ENCODE assay signal across 11 cellular contexts in genomic region chr1:158329807-158330206, GRCh38. TPM values are rescaled to one million over a fixed set of nuclear protein-coding genes. Genes with fewer than 3 reads are reported as not detected.
A peak's percentile ranks its signal among the peaks of the same experiment; 100 is the strongest.
DNase-seq lines count a peak whose midpoint lies in the region; ATAC-seq, FAIRE-seq and TF ChIP-seq lines count a peak whose summit lies in the region.
"Had no signal": no experiment of that assay in that cellular context is flagged by ENCODE, and none has a peak within 500 bp of the region (broad histone marks: within the 10 kb centered on the region; RNA-seq: fewer than 3 reads in every experiment).

No MANE protein-coding gene starts in this region.

- H3K9me3 ChIP-seq in lower lobe of right lung: no peaks in the 10 kb centered on the region
- no peaks in the 10 kb centered on the region for H3K9me3 ChIP-seq in hepatocyte (ENCODE audit: low read depth)
- H3K9me3 ChIP-seq: MG63, thyroid gland had no signal

- FAIRE-seq in H54 (lab: Jason Lieb, UNC): no peak

- ATAC-seq in lower lobe of right lung: no peak

- H3K27me3 ChIP-seq in lower lobe of right lung (ENCODE audit: low read depth) (no peaks in the 10 kb centered on the region), hepatocyte (no peaks in the 10 kb centered on the region)
- H3K27me3 ChIP-seq: MG63, thyroid gland had no signal

- H4K20me1 ChIP-seq in hepatocyte (ENCODE audit: insufficient read depth, poor library complexity, severe bottlenecking): no peaks in the 10 kb centered on the region

- peak; percentile 34 for DNase-seq in NOMO-1 treated with DMSO at 0.1 percent for 48 hours (lab: John Stamatoyannopoulos, UW; ENCODE audit: unreplicated experiment)
- no peak for DNase-seq in NOMO-1 treated with dmso at 0.1 percent for 144 hours (lab: John Stamatoyannopoulos, UW; ENCODE audit: unreplicated experiment)
- DNase-seq in HT-29 (ENCODE audit: low spot score): peak; percentile 17
- peak; percentile 26 for DNase-seq in UCSD-AML1 (lab: John Stamatoyannopoulos, UW; ENCODE audit: unreplicated experiment)
- no peak for DNase-seq in lower lobe of right lung
- no peak for DNase-seq in hepatic stellate cell (ENCODE audit: low spot score)
- DNase-seq in H54 (ENCODE audit: insufficient read length, low spot score): no peak
- no peak for DNase-seq in hepatocyte (ENCODE audit: low spot score)
- DNase-seq: MG63, thyroid gland had no signal

- H3K4me1 ChIP-seq in lower lobe of right lung (no peaks in the 10 kb centered on the region), hepatocyte (ENCODE audit: insufficient read depth) (no peaks in the 10 kb centered on the region)
- H3K4me1 ChIP-seq: thyroid gland had no signal

- TF ChIP-seq CTCF in lower lobe of right lung (IDR thresholded peaks at IDR 0.05) (peak; percentile 33), hepatocyte (IDR thresholded peaks at IDR 0.05; ENCODE audit: poor library complexity) (no peak)

- 97% methylated on average over 2 of the region's 2 CpGs for WGBS in hepatocyte (ENCODE audit: low lambda C conversion rate, missing lambda C conversion rate)

- no peaks in the 10 kb centered on the region for H3K9me2 ChIP-seq in hepatocyte (replicated peaks; ENCODE audit: insufficient read depth)

- no peak for TF ChIP-seq POLR2A in H54 (IDR thresholded peaks at IDR 0.05; ENCODE audit: low read depth, low read length)

- no peak overlapping the region for H3K4me3 ChIP-seq in lower lobe of right lung
- no peak overlapping the region for H3K4me3 ChIP-seq in hepatocyte
- H3K4me3 ChIP-seq: MG63, thyroid gland had no signal

- no peak overlapping the region for H3K27ac ChIP-seq in lower lobe of right lung
- no peak overlapping the region for H3K27ac ChIP-seq in hepatocyte
- H3K27ac ChIP-seq: thyroid gland had no signal

- H3K36me3 ChIP-seq in lower lobe of right lung (no peaks in the 10 kb centered on the region), hepatocyte (replicated peaks; ENCODE audit: insufficient read depth, low read depth) (no peaks in the 10 kb centered on the region)
- H3K36me3 ChIP-seq: MG63, thyroid gland had no signal

- intact Hi-C loops in lower lobe of right lung (cut with DNase I): no loop called here

- H3K4me2 ChIP-seq in hepatocyte: no peak overlapping the region

- H3K79me2 ChIP-seq in hepatocyte: no peaks in the 10 kb centered on the region

- H2AFZ ChIP-seq in hepatocyte: no peak overlapping the region

RNA-seq across cellular contexts. Expression of gene CD1B, which starts 1.5 kb away (rescaled TPM):
- not detected in 2 replicates for total RNA-seq in HT-29 (2014; rRNA removed; shearing (Covaris generic))
- not detected for total RNA-seq in lower lobe of right lung
- not detected in 2 replicates for total RNA-seq in hepatocyte
- not detected in 2 replicates for polyA plus RNA-seq in hepatocyte
- polyA plus RNA-seq: adipose tissue had no signal

RNA-seq across cellular contexts. Expression of gene CD1E, which starts 23.9 kb away (rescaled TPM):
- total RNA-seq in HT-29 (2014; rRNA removed; shearing (Covaris generic)): not detected in 2 replicates
- total RNA-seq in lower lobe of right lung (2.6 TPM), hepatocyte (not detected in 2 replicates)
- not detected in 2 replicates for polyA plus RNA-seq in hepatocyte

RNA-seq across cellular contexts. Expression of gene CD1C, which starts 40.1 kb away (rescaled TPM):
- not detected in 2 replicates for total RNA-seq in HT-29 (2014; rRNA removed; shearing (Covaris generic))
- total RNA-seq in lower lobe of right lung: 3.0 TPM
- not detected in 2 replicates for total RNA-seq in hepatocyte
- not detected in 2 replicates for polyA plus RNA-seq in hepatocyte
- total RNA-seq: thyroid gland had no signal

Comparison
In these comparisons a context has a peak if more than half of its experiments do, and no peak if none do; other contexts are left out.
1. DNase-seq: peak in NOMO-1 treated with DMSO at 0.1 percent for 48 hours (single experiment), HT-29 (single experiment) and UCSD-AML1 (single experiment); none in NOMO-1 treated with dmso at 0.1 percent for 144 hours (single experiment), lower lobe of right lung (single experiment), hepatic stellate cell (single experiment), H54 (single experiment) and hepatocyte (single experiment).